In the genomic region with DNA sequence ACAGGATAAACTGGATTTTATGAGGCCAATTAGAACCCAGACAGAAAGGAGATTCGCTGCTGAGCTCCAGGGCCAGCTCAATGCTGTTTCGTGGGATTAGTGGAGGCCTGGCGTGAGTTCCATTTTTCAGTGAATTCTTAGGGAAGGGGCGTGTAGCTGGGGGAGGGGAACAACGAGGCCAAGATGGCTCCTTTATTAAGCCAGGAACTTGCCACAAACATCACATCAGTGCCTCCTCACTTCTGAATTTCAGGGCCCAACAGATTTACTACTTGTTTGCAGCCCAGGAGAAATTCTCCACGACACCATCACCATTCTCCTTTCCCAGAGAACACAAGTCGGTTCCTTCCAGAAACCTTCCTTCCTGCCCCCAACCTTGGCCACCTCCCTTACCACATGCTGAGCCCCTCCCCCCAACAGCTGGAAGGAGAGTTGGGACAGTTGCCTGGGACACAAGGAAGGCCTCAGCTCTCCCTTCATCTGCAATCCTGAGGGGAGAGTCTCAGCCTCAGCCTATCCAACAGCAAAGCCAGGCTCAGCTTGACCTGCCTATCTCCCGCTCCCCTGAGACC, we compare ENCODE assay signal across 17 cellular contexts. TPM values are rescaled to one million over a fixed set of nuclear protein-coding genes. Genes with fewer than 3 reads are reported as not detected.
DNase-seq lines count a peak whose midpoint lies in the region; ATAC-seq and TF ChIP-seq lines count a peak whose summit lies in the region.
"Had no signal": no experiment of that assay in that cellular context is flagged by ENCODE, and none has a peak within 500 bp of the region (broad histone marks: within the 10 kb centered on the region; RNA-seq: fewer than 3 reads in every experiment).

No MANE protein-coding gene starts in this region.

- H3K36me3 Mint-ChIP-seq in CD14-positive monocyte: no peaks in the 10 kb centered on the region
- H3K36me3 Mint-ChIP-seq: stimulated activated memory B cell treated with anti-CD40 and anti-IgM and Interleukin-4, amounts not matched to agents 10 μg/mL and 1 μg/mL and 100 μg/mL, for 72 hours had no signal

- no peak overlapping the region for H3K4me3 ChIP-seq in H7 (ENCODE audit: insufficient read depth, low read depth, low read length)
- H3K4me3 ChIP-seq in astrocyte of the spinal cord (ENCODE audit: low read depth, low read length): no peak overlapping the region
- H3K4me3 ChIP-seq in right cardiac atrium (ENCODE audit: low read length): no peak overlapping the region
- H3K4me3 ChIP-seq in ovary: no peak overlapping the region

- H3K36me3 ChIP-seq in H7 (replicated peaks; ENCODE audit: control insufficient read depth, insufficient read depth, low read length): no peaks in the 10 kb centered on the region
- no peaks in the 10 kb centered on the region for H3K36me3 ChIP-seq in ovary

- H3K4me1 Mint-ChIP-seq in CD14-positive monocyte: peaks cover 4% of the 10 kb centered on the region

- peak overlapping the region; percentile 2 for H3K27ac ChIP-seq in right cardiac atrium (ENCODE audit: low read length)
- H3K27ac ChIP-seq in ovary: peak overlapping the region in 1 of 2 donors; percentile 36
- H3K27ac ChIP-seq: C4-2B had no signal

- intact Hi-C loops in right cardiac atrium (cut with DNase I) (no loop called here), ovary (cut with DNase I) (no loop called here), CD14-positive monocyte (cut with micrococcal nuclease) (no loop called here)

- TF ChIP-seq CTCF in astrocyte of the spinal cord (IDR thresholded peaks at IDR 0.05; ENCODE audit: low read depth, low read length) (no peak), ovary (IDR thresholded peaks at IDR 0.05) (no peak), CD14-positive monocyte (IDR thresholded peaks at IDR 0.05) (no peak)

- ATAC-seq in right cardiac atrium (peak; percentile 34 to 46), HG03439 (IDR thresholded peaks at IDR 0.05; ENCODE audit: unreplicated experiment) (no peak)
- ATAC-seq: activated CD8-positive, alpha-beta T cell treated with anti-CD3 and anti-CD28 coated beads, Interleukin-2, amount 10 ng/mL, durations not matched to agents 7 days and 5 days; naive thymus-derived CD4-positive, alpha-beta T cell; stimulated activated memory B cell treated with anti-CD40 and anti-IgM and Interleukin-4, amounts not matched to agents 10 μg/mL and 1 μg/mL and 100 μg/mL, for 72 hours had no signal

- TF ChIP-seq POLR2A in ovary (IDR thresholded peaks at IDR 0.05): no peak

- H3K9me3 Mint-ChIP-seq in CD14-positive monocyte: peaks cover 0 to 7% (median under 1%) of the 10 kb centered on the region in 7 donors
- H3K9me3 Mint-ChIP-seq: dendritic cell treated with granulocyte-macrophage colony-stimulating factor and Interleukin-4, amounts not matched to agents 40 ng/mL and 50 ng/mL, for 4 days; stimulated activated memory B cell treated with anti-CD40 and anti-IgM and Interleukin-4, amounts not matched to agents 10 μg/mL and 1 μg/mL and 100 μg/mL, for 72 hours had no signal

- DNase-seq in H7: peak; percentile 75
- DNase-seq in astrocyte of the spinal cord (ENCODE audit: low read depth, low spot score): peak; percentile 65
- peak; percentile 39 to 73 (median 72) for DNase-seq in right cardiac atrium
- DNase-seq in ovary: peak; percentile 74 to 87 (median 78)
- no peak for DNase-seq in NAMALWA (ENCODE audit: low spot score)
- no peak for DNase-seq in NCI-H774 (lab: John Stamatoyannopoulos, UW)
- no peak for DNase-seq in CD14-positive monocyte (ENCODE audit: low spot score)
- DNase-seq: activated CD8-positive, alpha-beta T cell treated with anti-CD3 and anti-CD28 coated beads, Interleukin-2, amount 10 ng/mL, durations not matched to agents 7 days and 5 days; naive thymus-derived CD4-positive, alpha-beta T cell; NCI-H1694; OCI-M1; T-helper 2 cell had no signal

- no peaks in the 10 kb centered on the region; the same call in 1 of the 2 replicates for H3K27me3 ChIP-seq in H7 (ENCODE audit: control insufficient read depth, insufficient read depth, low read length)
- no peaks in the 10 kb centered on the region for H3K27me3 ChIP-seq in right cardiac atrium (ENCODE audit: control insufficient read depth, insufficient read depth)
- H3K27me3 ChIP-seq in ovary: no peaks in the 10 kb centered on the region

- H3K4me3 Mint-ChIP-seq in CD14-positive monocyte: no peak overlapping the region
- H3K4me3 Mint-ChIP-seq: activated CD8-positive, alpha-beta T cell treated with anti-CD3 and anti-CD28 coated beads, Interleukin-2, amount 10 ng/mL, durations not matched to agents 7 days and 5 days; activated naive CD8-positive, alpha-beta T cell; dendritic cell treated with granulocyte-macrophage colony-stimulating factor and Interleukin-4, amounts not matched to agents 40 ng/mL and 50 ng/mL, for 4 days; naive thymus-derived CD4-positive, alpha-beta T cell; stimulated activated memory B cell treated with anti-CD40 and anti-IgM and Interleukin-4, amounts not matched to agents 10 μg/mL and 1 μg/mL and 100 μg/mL, for 72 hours had no signal

- in situ Hi-C loops in astrocyte of the spinal cord (cut with HindIII; ENCODE audit: low sequenced_read_pairs): no loop called here

- H3K4me1 ChIP-seq in right cardiac atrium (ENCODE audit: control insufficient read depth, insufficient read depth, low read length) (peaks cover 6% of the 10 kb centered on the region), ovary (ENCODE audit: insufficient read depth) (peaks cover 17% of the 10 kb centered on the region)

- H3K27ac Mint-ChIP-seq in CD14-positive monocyte: no peak overlapping the region
- H3K27ac Mint-ChIP-seq: activated CD8-positive, alpha-beta T cell treated with anti-CD3 and anti-CD28 coated beads, Interleukin-2, amount 10 ng/mL, durations not matched to agents 7 days and 5 days; activated naive CD8-positive, alpha-beta T cell; dendritic cell treated with granulocyte-macrophage colony-stimulating factor and Interleukin-4, amounts not matched to agents 40 ng/mL and 50 ng/mL, for 4 days; stimulated activated memory B cell treated with anti-CD40 and anti-IgM and Interleukin-4, amounts not matched to agents 10 μg/mL and 1 μg/mL and 100 μg/mL, for 72 hours had no signal

- TF ChIP-seq EP300 in ovary (IDR thresholded peaks at IDR 0.05): no peak

- H3K9me3 ChIP-seq in right cardiac atrium (ENCODE audit: control insufficient read depth, low read length): no peaks in the 10 kb centered on the region
- H3K9me3 ChIP-seq in ovary: no peaks in the 10 kb centered on the region

- 59% methylated on average over 8 of the region's 8 CpGs for WGBS in right cardiac atrium
- 32 to 43% (median 41%) methylated on average over 8 of the region's 8 CpGs for WGBS in ovary, 3 donors

- peaks cover 40 to 50% (median 44%) of the 10 kb centered on the region in 3 donors for H3K27me3 Mint-ChIP-seq in CD14-positive monocyte (ENCODE audit: low read depth in 3 of 3)

RNA-seq across cellular contexts. Expression of gene IGDCC4, which starts 5.8 kb away (rescaled TPM):
- total RNA-seq in H7 (2014; rRNA removed; shearing (Covaris generic)): 7.4 and 10.6 TPM in 2 replicates
- total RNA-seq in right cardiac atrium (1 to 10 TPM; 1.6 to 5.3 (median 4.4) TPM), ovary (10 to 100 TPM in 5 of 7 donors, 1 to 10 TPM in 2; 5.4 to 40.4 (median 17.1) TPM)
- polyA plus RNA-seq in right cardiac atrium (2.2 TPM), ovary (10 to 100 TPM; 10.8 to 12.8 TPM), CD14-positive monocyte (not detected)

RNA-seq across cellular contexts. Expression of gene IGDCC3, which starts 39.1 kb away (rescaled TPM):
- total RNA-seq in H7 (2014; rRNA removed; shearing (Covaris generic)): 38.3 and 39.7 TPM in 2 replicates
- total RNA-seq in right cardiac atrium (under 1 TPM in 2 of 4 donors, not detected in 2; 0.09 to 0.14 TPM), ovary (1 to 10 TPM in 4 of 7 donors, under 1 TPM in 3; 0.11 to 1.8 (median 1.2) TPM)
- polyA plus RNA-seq in right cardiac atrium (0.09 TPM), ovary (under 1 TPM; 0.47 to 0.48 TPM), CD14-positive monocyte (not detected)
- total RNA-seq: activated CD8-positive, alpha-beta T cell treated with anti-CD3 and anti-CD28 coated beads, Interleukin-2, amount 10 ng/mL, durations not matched to agents 7 days and 5 days; naive thymus-derived CD4-positive, alpha-beta T cell had no signal
- polyA plus RNA-seq: naive thymus-derived CD4-positive, alpha-beta T cell had no signal

Comparison
In these comparisons a context has a peak if more than half of its experiments do, and no peak if none do; other contexts are left out.
1. DNase-seq: peak in H7 (single experiment), astrocyte of the spinal cord (single experiment), right cardiac atrium (3 of 3) and ovary (5 of 5); none in NAMALWA (single experiment), NCI-H774 (single experiment) and CD14-positive monocyte (single experiment).
2. RNA of gene IGDCC3, which starts 39.1 kb away (total RNA-seq): 38.3 to 39.7 TPM in H7; 0.11 to 1.8 TPM in ovary and 0.09 to 0.14 TPM in right cardiac atrium; every median in the first group is over 10 times any median in the second.